Comparison of ENCODE assay signal across 8 cellular contexts in genomic region chr17:62966426-62967110, GRCh38. TPM values are rescaled to one million over a fixed set of nuclear protein-coding genes. Genes with fewer than 3 reads are reported as not detected.
DNase-seq lines count a peak whose midpoint lies in the region; ATAC-seq, FAIRE-seq and TF ChIP-seq lines count a peak whose summit lies in the region.

No MANE protein-coding gene starts in this region.

- FAIRE-seq in HTR-8/SVneo (lab: Jason Lieb, UNC) (peak; percentile 89), GM12892 (lab: Jason Lieb, UNC) (no peak)

- H3K9me3 Mint-ChIP-seq in stimulated activated effector memory CD8-positive, alpha-beta T cell treated with anti-CD3 and anti-CD28 coated beads, Interleukin-12 subunit alpha, Interleukin-12 subunit beta, amount 100 ng/mL, for 72 hours, result no peaks in the 10 kb centered on the region

- peak overlapping the region; percentile 79 for H3K4me3 Mint-ChIP-seq in stimulated activated effector memory CD8-positive, alpha-beta T cell treated with anti-CD3 and anti-CD28 coated beads, Interleukin-12 subunit alpha, Interleukin-12 subunit beta, amount 100 ng/mL, for 72 hours

- peak overlapping the region; percentile 33 for H3K27ac Mint-ChIP-seq in stimulated activated effector memory CD8-positive, alpha-beta T cell treated with anti-CD3 and anti-CD28 coated beads, Interleukin-12 subunit alpha, Interleukin-12 subunit beta, amount 100 ng/mL, for 72 hours

- ATAC-seq in Right ventricle myocardium inferior (no peak), left ventricle myocardium superior (no peak)
- ATAC-seq in stimulated activated effector memory CD8-positive, alpha-beta T cell treated with anti-CD3 and anti-CD28 coated beads, Interleukin-12 subunit alpha, Interleukin-12 subunit beta, amount 100 ng/mL, for 72 hours, result peak; percentile 41

- peaks cover 9% of the 10 kb centered on the region for H3K36me3 Mint-ChIP-seq in stimulated activated effector memory CD8-positive, alpha-beta T cell treated with anti-CD3 and anti-CD28 coated beads, Interleukin-12 subunit alpha, Interleukin-12 subunit beta, amount 100 ng/mL, for 72 hours

- intact Hi-C loops in Right ventricle myocardium inferior (cut with DNase I), result no loop called here
- intact Hi-C loops in left ventricle myocardium superior (cut with micrococcal nuclease), result no loop called here

- peaks cover 30% of the 10 kb centered on the region for H3K4me1 Mint-ChIP-seq in stimulated activated effector memory CD8-positive, alpha-beta T cell treated with anti-CD3 and anti-CD28 coated beads, Interleukin-12 subunit alpha, Interleukin-12 subunit beta, amount 100 ng/mL, for 72 hours

- DNase-seq in Right ventricle myocardium inferior (ENCODE audit: missing footprints) (peak; percentile 84), left ventricle myocardium superior (no peak), HTR-8/SVneo (ENCODE audit: insufficient read length, low spot score) (peak; percentile 71), midbrain (lab: John Stamatoyannopoulos, UW) (peak; percentile 16), GM12892 (ENCODE audit: insufficient read length) (no peak)
- peak; percentile 66 to 68 for DNase-seq in activated CD4-positive, alpha-beta T cell treated with anti-CD3 and anti-CD28 coated beads for 4 hours
- DNase-seq in effector CD8-positive, alpha-beta T cell (lab: John Stamatoyannopoulos, UW), result peak; percentile 65
- peak; percentile 44 to 66 for DNase-seq in stimulated activated effector memory CD8-positive, alpha-beta T cell treated with anti-CD3 and anti-CD28 coated beads, Interleukin-12 subunit alpha, Interleukin-12 subunit beta, amount 100 ng/mL, for 72 hours (ENCODE audit: low spot score in 2 of 2)

- TF ChIP-seq POLR2A in GM12892 (IDR thresholded peaks at IDR 0.05; ENCODE audit: low read depth, low read length), result no peak

RNA-seq across cellular contexts. Expression of gene TANC2, which starts 0.5 kb away (rescaled TPM):
- total RNA-seq in Right ventricle myocardium inferior (7.1 TPM), left ventricle myocardium superior (6.6 TPM)
- 0.06 TPM for polyA plus RNA-seq in GM12892 (2012; ENCODE audit: missing spikeins)

Comparison
In these comparisons a context has a peak if more than half of its experiments do, and no peak if none do; other contexts are left out.
1. DNase-seq: peak in Right ventricle myocardium inferior (single experiment), HTR-8/SVneo (single experiment), activated CD4-positive, alpha-beta T cell treated with anti-CD3 and anti-CD28 coated beads for 4 hours (2 of 2), effector CD8-positive, alpha-beta T cell (single experiment), midbrain (single experiment) and stimulated activated effector memory CD8-positive, alpha-beta T cell treated with anti-CD3 and anti-CD28 coated beads, Interleukin-12 subunit alpha, Interleukin-12 subunit beta, amount 100 ng/mL, for 72 hours (2 of 2); none in left ventricle myocardium superior (single experiment) and GM12892 (single experiment).